8 cellular contexts compared by ENCODE assay signal in the genomic region with DNA sequence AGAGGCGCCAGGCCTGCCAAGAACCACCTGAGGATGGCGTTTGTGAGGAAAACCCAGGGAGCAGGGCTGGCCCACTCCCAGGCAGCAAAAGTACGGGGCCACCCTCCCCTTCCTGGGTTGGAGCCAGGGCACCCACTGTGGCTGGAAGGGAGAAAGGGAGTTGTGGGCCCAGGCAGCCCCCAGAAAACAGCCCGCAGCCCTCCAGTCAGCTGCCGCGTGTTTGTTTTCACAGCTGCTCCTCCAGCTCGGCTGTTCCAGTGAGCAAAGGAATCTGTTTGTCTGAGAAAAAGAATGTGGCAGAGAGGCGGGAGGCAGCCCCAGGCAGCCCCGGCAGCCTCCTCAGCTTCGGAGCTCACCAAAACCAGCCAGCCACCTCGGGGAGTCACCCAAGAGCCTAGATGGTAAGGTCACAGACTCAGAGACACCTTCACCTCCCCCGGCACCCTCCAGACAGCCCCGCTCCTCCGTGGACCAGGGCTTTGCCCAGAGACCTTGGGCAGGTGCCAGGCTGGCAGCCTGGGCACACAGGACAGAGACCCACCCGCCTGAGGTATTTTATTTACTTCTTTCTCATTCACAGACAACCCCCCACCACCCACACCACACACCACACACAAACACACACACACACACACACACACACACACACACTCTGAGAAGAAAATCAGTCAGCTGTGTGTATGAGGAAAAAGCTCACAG.
A peak's percentile ranks its signal among the peaks of the same experiment; 100 is the strongest.
DNase-seq lines count a peak whose midpoint lies in the region; ATAC-seq and TF ChIP-seq lines count a peak whose summit lies in the region.

No MANE protein-coding gene starts in this region.

- H3K9me3 Mint-ChIP-seq in GM23338, result no peaks in the 10 kb centered on the region
- no peaks in the 10 kb centered on the region for H3K9me3 Mint-ChIP-seq in T-helper 2 cell treated with Interferon-gamma antibody and Interleukin-4, amounts not matched to agents 5 μg/mL and 100 μg/mL, for 36 hours

- no peaks in the 10 kb centered on the region for H3K36me3 ChIP-seq in GM23338 (ENCODE audit: insufficient read depth)
- no peaks in the 10 kb centered on the region for H3K36me3 ChIP-seq in SJCRH30
- H3K36me3 ChIP-seq in MM.1S (replicated peaks; ENCODE audit: insufficient read depth, low read length), result no peaks in the 10 kb centered on the region

- H3K4me3 Mint-ChIP-seq in GM23338, result no peak overlapping the region
- no peak overlapping the region for H3K4me3 Mint-ChIP-seq in T-helper 2 cell treated with Interferon-gamma antibody and Interleukin-4, amounts not matched to agents 5 μg/mL and 100 μg/mL, for 36 hours

- TF ChIP-seq CTCF in GM23338 (conservative IDR thresholded peaks at IDR 0.05; ENCODE audit: low read depth in 2 of 2) (no peak), MM.1S (IDR thresholded peaks at IDR 0.05; ENCODE audit: low read length) (no peak)

- no peak overlapping the region for H3K4me2 ChIP-seq in GM23338
- no peak overlapping the region for H3K4me2 ChIP-seq in MM.1S (ENCODE audit: low read depth, low read length)

- DNase-seq in GM23338 (ENCODE audit: low spot score) (no peak), SJCRH30 (peak; percentile 85 to 88), globus pallidus (ENCODE audit: low spot score) (peak; percentile 33), renal cortical epithelial cell (ENCODE audit: low read depth) (peak; percentile 62), NCI-H1436 (lab: John Stamatoyannopoulos, UW) (no peak), MM.1S (no peak)
- no peak for DNase-seq in T-helper 2 cell treated with Interferon-gamma antibody and Interleukin-4, amounts not matched to agents 5 μg/mL and 100 μg/mL, for 36 hours (ENCODE audit: low spot score)

- H4K20me1 ChIP-seq in GM23338 (replicated peaks; ENCODE audit: insufficient read depth) (no peaks in the 10 kb centered on the region), MM.1S (ENCODE audit: insufficient read depth, low read length) (no peaks in the 10 kb centered on the region)

- H3K4me3 ChIP-seq in GM23338 (no peak overlapping the region), SJCRH30 (peak overlapping the region; percentile 30), MM.1S (ENCODE audit: low read length) (no peak overlapping the region)

- H3K36me3 Mint-ChIP-seq in GM23338 (ENCODE audit: low read depth), result no peaks in the 10 kb centered on the region
- no peaks in the 10 kb centered on the region for H3K36me3 Mint-ChIP-seq in T-helper 2 cell treated with Interferon-gamma antibody and Interleukin-4, amounts not matched to agents 5 μg/mL and 100 μg/mL, for 36 hours (ENCODE audit: low read depth)

- no peak overlapping the region for H3K9ac ChIP-seq in MM.1S (ENCODE audit: low read length)

- H3K27me3 Mint-ChIP-seq in GM23338 (ENCODE audit: insufficient read depth, low read depth, poor library complexity), result peaks cover 3% of the 10 kb centered on the region
- H3K27me3 Mint-ChIP-seq in T-helper 2 cell treated with Interferon-gamma antibody and Interleukin-4, amounts not matched to agents 5 μg/mL and 100 μg/mL, for 36 hours (ENCODE audit: low read depth), result no peaks in the 10 kb centered on the region

- ATAC-seq in GM23338 (peak; percentile 50), HG03342 (IDR thresholded peaks at IDR 0.05; ENCODE audit: unreplicated experiment) (no peak)

- H3K27me3 ChIP-seq in GM23338 (ENCODE audit: insufficient read depth), result no peaks in the 10 kb centered on the region
- no peaks in the 10 kb centered on the region for H3K27me3 ChIP-seq in SJCRH30
- no peaks in the 10 kb centered on the region for H3K27me3 ChIP-seq in MM.1S (replicated peaks; ENCODE audit: insufficient read depth, low read length)

- H3F3A ChIP-seq in GM23338 (replicated peaks; ENCODE audit: low read depth), result no peaks in the 10 kb centered on the region
- no peaks in the 10 kb centered on the region for H3F3A ChIP-seq in MM.1S (ENCODE audit: insufficient read depth, low read length)

- H3K79me2 ChIP-seq in GM23338 (replicated peaks; ENCODE audit: insufficient read depth) (no peaks in the 10 kb centered on the region), MM.1S (ENCODE audit: low read length) (no peaks in the 10 kb centered on the region)

- H3K27ac ChIP-seq in GM23338 (ENCODE audit: low read depth) (no peak overlapping the region), SJCRH30 (peak overlapping the region; percentile 94), MM.1S (ENCODE audit: low read length) (no peak overlapping the region)

- no peaks in the 10 kb centered on the region for H3K9me3 ChIP-seq in SJCRH30 (replicated peaks)
- H3K9me3 ChIP-seq in MM.1S (replicated peaks; ENCODE audit: insufficient read depth, low read length), result no peaks in the 10 kb centered on the region

- H2AFZ ChIP-seq in GM23338 (no peak overlapping the region), MM.1S (ENCODE audit: low read length) (no peak overlapping the region)

- H3K9me2 ChIP-seq in GM23338 (ENCODE audit: insufficient read depth), result no peaks in the 10 kb centered on the region
- H3K9me2 ChIP-seq in MM.1S (replicated peaks; ENCODE audit: insufficient read depth, low read length), result no peaks in the 10 kb centered on the region

- H3K4me1 ChIP-seq in GM23338 (ENCODE audit: insufficient read depth) (peaks cover 4% of the 10 kb centered on the region; the same call in 1 of the 2 replicates), SJCRH30 (peaks cover 40% of the 10 kb centered on the region), MM.1S (ENCODE audit: low read length) (no peaks in the 10 kb centered on the region)

- no peak overlapping the region for H3K27ac Mint-ChIP-seq in GM23338
- no peak overlapping the region for H3K27ac Mint-ChIP-seq in T-helper 2 cell treated with Interferon-gamma antibody and Interleukin-4, amounts not matched to agents 5 μg/mL and 100 μg/mL, for 36 hours

- peaks cover 13% of the 10 kb centered on the region for H3K4me1 Mint-ChIP-seq in GM23338
- peaks cover 13% of the 10 kb centered on the region for H3K4me1 Mint-ChIP-seq in T-helper 2 cell treated with Interferon-gamma antibody and Interleukin-4, amounts not matched to agents 5 μg/mL and 100 μg/mL, for 36 hours (ENCODE audit: low read depth)

TF ChIP-seq in GM23338, 12 proteins besides CTCF, POLR2A, EP300 and RAD21 (continues in another document):
- TF ChIP-seq NANOG (IDR thresholded peaks at IDR 0.05; ENCODE audit: borderline replicate concordance) (no peak), CREB1 (CRISPR knock-in tag; IDR thresholded peaks at IDR 0.05; ENCODE audit: low read depth) (no peak), POLR2AphosphoS5 (IDR thresholded peaks at IDR 0.05; ENCODE audit: low read depth) (no peak), EZH2phosphoT487 (IDR thresholded peaks at IDR 0.05; ENCODE audit: unreplicated experiment) (no peak), EZH2 (IDR thresholded peaks at IDR 0.05; ENCODE audit: low read depth, unreplicated experiment) (no peak)
- TF ChIP-seq, protein P1, sequence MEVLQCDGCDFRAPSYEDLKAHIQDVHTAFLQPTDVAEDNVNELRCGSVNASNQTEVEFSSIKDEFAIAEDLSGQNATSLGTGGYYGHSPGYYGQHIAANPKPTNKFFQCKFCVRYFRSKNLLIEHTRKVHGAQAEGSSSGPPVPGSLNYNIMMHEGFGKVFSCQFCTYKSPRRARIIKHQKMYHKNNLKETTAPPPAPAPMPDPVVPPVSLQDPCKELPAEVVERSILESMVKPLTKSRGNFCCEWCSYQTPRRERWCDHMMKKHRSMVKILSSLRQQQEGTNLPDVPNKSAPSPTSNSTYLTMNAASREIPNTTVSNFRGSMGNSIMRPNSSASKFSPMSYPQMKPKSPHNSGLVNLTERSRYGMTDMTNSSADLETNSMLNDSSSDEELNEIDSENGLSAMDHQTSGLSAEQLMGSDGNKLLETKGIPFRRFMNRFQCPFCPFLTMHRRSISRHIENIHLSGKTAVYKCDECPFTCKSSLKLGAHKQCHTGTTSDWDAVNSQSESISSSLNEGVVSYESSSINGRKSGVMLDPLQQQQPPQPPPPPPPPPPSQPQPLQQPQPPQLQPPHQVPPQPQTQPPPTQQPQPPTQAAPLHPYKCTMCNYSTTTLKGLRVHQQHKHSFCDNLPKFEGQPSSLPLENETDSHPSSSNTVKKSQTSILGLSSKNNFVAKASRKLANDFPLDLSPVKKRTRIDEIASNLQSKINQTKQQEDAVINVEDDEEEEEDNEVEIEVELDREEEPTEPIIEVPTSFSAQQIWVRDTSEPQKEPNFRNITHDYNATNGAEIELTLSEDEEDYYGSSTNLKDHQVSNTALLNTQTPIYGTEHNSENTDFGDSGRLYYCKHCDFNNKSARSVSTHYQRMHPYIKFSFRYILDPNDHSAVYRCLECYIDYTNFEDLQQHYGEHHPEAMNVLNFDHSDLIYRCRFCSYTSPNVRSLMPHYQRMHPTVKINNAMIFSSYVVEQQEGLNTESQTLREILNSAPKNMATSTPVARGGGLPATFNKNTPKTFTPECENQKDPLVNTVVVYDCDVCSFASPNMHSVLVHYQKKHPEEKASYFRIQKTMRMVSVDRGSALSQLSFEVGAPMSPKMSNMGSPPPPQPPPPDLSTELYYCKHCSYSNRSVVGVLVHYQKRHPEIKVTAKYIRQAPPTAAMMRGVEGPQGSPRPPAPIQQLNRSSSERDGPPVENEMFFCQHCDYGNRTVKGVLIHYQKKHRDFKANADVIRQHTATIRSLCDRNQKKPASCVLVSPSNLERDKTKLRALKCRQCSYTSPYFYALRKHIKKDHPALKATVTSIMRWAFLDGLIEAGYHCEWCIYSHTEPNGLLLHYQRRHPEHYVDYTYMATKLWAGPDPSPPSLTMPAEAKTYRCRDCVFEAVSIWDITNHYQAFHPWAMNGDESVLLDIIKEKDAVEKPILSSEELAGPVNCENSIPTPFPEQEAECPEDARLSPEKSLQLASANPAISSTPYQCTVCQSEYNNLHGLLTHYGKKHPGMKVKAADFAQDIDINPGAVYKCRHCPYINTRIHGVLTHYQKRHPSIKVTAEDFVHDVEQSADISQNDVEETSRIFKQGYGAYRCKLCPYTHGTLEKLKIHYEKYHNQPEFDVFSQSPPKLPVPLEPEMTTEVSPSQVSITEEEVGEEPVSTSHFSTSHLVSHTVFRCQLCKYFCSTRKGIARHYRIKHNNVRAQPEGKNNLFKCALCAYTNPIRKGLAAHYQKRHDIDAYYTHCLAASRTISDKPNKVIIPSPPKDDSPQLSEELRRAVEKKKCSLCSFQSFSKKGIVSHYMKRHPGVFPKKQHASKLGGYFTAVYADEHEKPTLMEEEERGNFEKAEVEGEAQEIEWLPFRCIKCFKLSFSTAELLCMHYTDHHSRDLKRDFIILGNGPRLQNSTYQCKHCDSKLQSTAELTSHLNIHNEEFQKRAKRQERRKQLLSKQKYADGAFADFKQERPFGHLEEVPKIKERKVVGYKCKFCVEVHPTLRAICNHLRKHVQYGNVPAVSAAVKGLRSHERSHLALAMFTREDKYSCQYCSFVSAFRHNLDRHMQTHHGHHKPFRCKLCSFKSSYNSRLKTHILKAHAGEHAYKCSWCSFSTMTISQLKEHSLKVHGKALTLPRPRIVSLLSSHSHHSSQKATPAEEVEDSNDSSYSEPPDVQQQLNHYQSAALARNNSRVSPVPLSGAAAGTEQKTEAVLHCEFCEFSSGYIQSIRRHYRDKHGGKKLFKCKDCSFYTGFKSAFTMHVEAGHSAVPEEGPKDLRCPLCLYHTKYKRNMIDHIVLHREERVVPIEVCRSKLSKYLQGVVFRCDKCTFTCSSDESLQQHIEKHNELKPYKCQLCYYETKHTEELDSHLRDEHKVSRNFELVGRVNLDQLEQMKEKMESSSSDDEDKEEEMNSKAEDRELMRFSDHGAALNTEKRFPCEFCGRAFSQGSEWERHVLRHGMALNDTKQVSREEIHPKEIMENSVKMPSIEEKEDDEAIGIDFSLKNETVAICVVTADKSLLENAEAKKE (CRISPR knock-in tag; IDR thresholded peaks at IDR 0.05), result no peak

Comparison
In these comparisons a context has a peak if more than half of its experiments do, and no peak if none do; other contexts are left out.
1. DNase-seq: peak in SJCRH30 (2 of 2), globus pallidus (single experiment) and renal cortical epithelial cell (single experiment); none in GM23338 (single experiment), NCI-H1436 (single experiment), T-helper 2 cell treated with Interferon-gamma antibody and Interleukin-4, amounts not matched to agents 5 μg/mL and 100 μg/mL, for 36 hours (single experiment) and MM.1S (single experiment).